In genomic region chr2:240983361-240983995, GRCh38 we compare ENCODE assay signal across 8 cellular contexts. TPM values are rescaled to one million over a fixed set of nuclear protein-coding genes. Genes with fewer than 3 reads are reported as not detected.
DNase-seq lines count a peak whose midpoint lies in the region; TF ChIP-seq lines count a peak whose summit lies in the region.

No MANE protein-coding gene starts in this region.

- peaks cover 0 to 10% (median 0%) of the 10 kb centered on the region in 4 donors for H3K4me1 ChIP-seq in Peyer's patch

- H3K36me3 ChIP-seq in Peyer's patch, result no peaks in the 10 kb centered on the region

- H3K27ac ChIP-seq in 22Rv1, result no peak overlapping the region
- no peak overlapping the region for H3K27ac ChIP-seq in Peyer's patch

- no peak for TF ChIP-seq POLR2A in Peyer's patch (IDR thresholded peaks at IDR 0.05)

- H3K27me3 ChIP-seq in Peyer's patch, result no peaks in the 10 kb centered on the region

- TF ChIP-seq CTCF in 22Rv1 (IDR thresholded peaks at IDR 0.05), result peak; percentile 93
- peak; percentile 68 for TF ChIP-seq CTCF in GM20000 (IDR thresholded peaks at IDR 0.05; ENCODE audit: extremely low read depth, missing control alignments)
- peak in 5 of 6 experiments; percentile 12 to 43 (median 40) for TF ChIP-seq CTCF in Peyer's patch (IDR thresholded peaks at IDR 0.05)

- no peak overlapping the region for H3K4me3 ChIP-seq in Peyer's patch

- H3K9me3 ChIP-seq in Peyer's patch, result no peaks in the 10 kb centered on the region

- DNase-seq in GM20000 (ENCODE audit: low spot score) (peak; percentile 69), Peyer's patch (peak in 1 of 3 donors; percentile 50), cerebellar cortex (ENCODE audit: low spot score) (peak; percentile 31), lung microvascular endothelial cell (ENCODE audit: low read depth in 2 of 2) (peak; percentile 64 to 78), AG08396 (ENCODE audit: low spot score) (no peak), 8988T (no peak), COLO829 (ENCODE audit: low spot score) (no peak)

RNA-seq across cellular contexts. Expression of gene SNED1, which starts 14.9 kb away (rescaled TPM):
- total RNA-seq in Peyer's patch, result 10 to 100 TPM in 3 of 4 donors, 1 to 10 TPM in 1; 6.8 to 83.3 (median 25.2) TPM
- 8.3 and 17.9 TPM in 2 replicates for total RNA-seq in lung microvascular endothelial cell

Comparison
In these comparisons a context has a peak if more than half of its experiments do, and no peak if none do; other contexts are left out.
1. CTCF ChIP-seq: peak in every context shown above with its lines; median percentile 93 in 22Rv1; 68 in GM20000; 40 in Peyer's patch.
2. DNase-seq: peak in GM20000 (single experiment), cerebellar cortex (single experiment) and lung microvascular endothelial cell (2 of 2); none in AG08396 (single experiment), 8988T (single experiment) and COLO829 (single experiment).